Comparison of ENCODE assay signal across 8 cellular contexts in the genomic region with DNA sequence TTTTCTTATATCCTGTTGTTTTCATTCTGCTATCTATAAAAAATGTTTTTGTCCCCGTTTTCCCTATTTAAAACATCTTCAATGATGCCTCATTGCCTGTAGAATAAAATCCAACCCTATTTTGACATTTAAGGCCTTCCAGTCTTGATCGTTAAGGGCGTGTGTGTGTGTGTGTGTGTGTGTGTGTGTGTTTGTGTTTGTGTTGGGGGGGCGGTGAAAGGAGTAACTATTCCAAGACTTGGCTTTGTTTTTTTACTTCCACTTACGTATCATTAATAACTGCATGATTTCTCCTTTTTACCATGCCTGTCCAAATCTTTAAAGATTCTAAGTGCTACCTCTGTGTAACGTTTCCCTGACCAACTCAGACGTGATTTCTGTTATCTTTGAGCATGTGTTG. TPM values are rescaled to one million over a fixed set of nuclear protein-coding genes. Genes with fewer than 3 reads are reported as not detected.
A peak's percentile ranks its signal among the peaks of the same experiment; 100 is the strongest.
DNase-seq lines count a peak whose midpoint lies in the region; ATAC-seq and TF ChIP-seq lines count a peak whose summit lies in the region.

No MANE protein-coding gene starts in this region.

- H3K9me3 Mint-ChIP-seq in activated CD4-positive, alpha-beta T cell treated with anti-CD3 and anti-CD28 coated beads, Interleukin-2, amount 10 ng/mL, durations not matched to agents 24 days and 14 days, result no peaks in the 10 kb centered on the region

- H3K36me3 Mint-ChIP-seq in activated CD4-positive, alpha-beta T cell treated with anti-CD3 and anti-CD28 coated beads, Interleukin-2, amount 10 ng/mL, durations not matched to agents 24 days and 14 days (ENCODE audit: low read depth), result peaks cover 42% of the 10 kb centered on the region
- H3K36me3 Mint-ChIP-seq in T-helper 17 cell (ENCODE audit: low read depth), result peaks cover 6% of the 10 kb centered on the region

- peak; percentile 57 for DNase-seq in activated CD4-positive, alpha-beta T cell treated with anti-CD3 and anti-CD28 coated beads, Interleukin-2, amount 10 ng/mL, durations not matched to agents 24 days and 14 days
- no peak for DNase-seq in activated CD4-positive, alpha-beta T cell treated with anti-CD3 and anti-CD28 coated beads for 48 hours
- no peak for DNase-seq in T-helper 17 cell
- DNase-seq in foreskin fibroblast, result peak in 1 of 2 donors; percentile 15
- DNase-seq in effector CD8-positive, alpha-beta T cell (lab: John Stamatoyannopoulos, UW), result no peak
- no peak for DNase-seq in HEK293T (ENCODE audit: extremely low spot score)

- TF ChIP-seq CTCF in foreskin fibroblast (IDR thresholded peaks at IDR 0.05; ENCODE audit: low read depth, low read length), result no peak

- H3K9me3 ChIP-seq in T-helper 17 cell (ENCODE audit: control insufficient read depth, low read length, poor library complexity, severe bottlenecking), result no peaks in the 10 kb centered on the region
- no peaks in the 10 kb centered on the region for H3K9me3 ChIP-seq in skeletal muscle tissue (ENCODE audit: control insufficient read depth in 3 of 3, low read length in 3 of 3)

- H3K27me3 Mint-ChIP-seq in activated CD4-positive, alpha-beta T cell treated with anti-CD3 and anti-CD28 coated beads, Interleukin-2, amount 10 ng/mL, durations not matched to agents 24 days and 14 days, result no peaks in the 10 kb centered on the region
- no peaks in the 10 kb centered on the region for H3K27me3 Mint-ChIP-seq in T-helper 17 cell

- POLR2A ChIA-PET in HEK293T (lab: Yijun Ruan, JAX), result no interaction called here

- H3K4me3 Mint-ChIP-seq in activated CD4-positive, alpha-beta T cell treated with anti-CD3 and anti-CD28 coated beads, Interleukin-2, amount 10 ng/mL, durations not matched to agents 24 days and 14 days, result peak overlapping the region; percentile 97
- H3K4me3 Mint-ChIP-seq in T-helper 17 cell, result peak overlapping the region; percentile 99

- H3K36me3 ChIP-seq in skeletal muscle tissue (ENCODE audit: control insufficient read depth in 3 of 3, insufficient read depth in 3 of 3, low read length in 3 of 3), result peaks cover 3 to 19% (median 4%) of the 10 kb centered on the region in 3 donors

- H3K4me1 Mint-ChIP-seq in activated CD4-positive, alpha-beta T cell treated with anti-CD3 and anti-CD28 coated beads, Interleukin-2, amount 10 ng/mL, durations not matched to agents 24 days and 14 days, result peaks cover 36% of the 10 kb centered on the region
- peaks cover 49% of the 10 kb centered on the region for H3K4me1 Mint-ChIP-seq in T-helper 17 cell

- no peaks in the 10 kb centered on the region for H3K27me3 ChIP-seq in skeletal muscle tissue (ENCODE audit: control insufficient read depth in 3 of 3, insufficient read depth in 3 of 3, low read length in 3 of 3)

- H3K4me3 ChIP-seq in foreskin fibroblast (ENCODE audit: low read depth in 1 of 2, low read length in 2 of 2) (peak overlapping the region; percentile 83 to 99), skeletal muscle tissue (ENCODE audit: low read length in 3 of 3) (peak overlapping the region; percentile 77 to 100 (median 100))

- intact Hi-C loops in activated CD4-positive, alpha-beta T cell treated with anti-CD3 and anti-CD28 coated beads, Interleukin-2, amount 10 ng/mL, durations not matched to agents 24 days and 14 days (cut with micrococcal nuclease), result loop anchor here (1.0 to 10.0 kb wide), 3 partner anchors 138 to 1350 kb away; a partner anchor contains a TSS

- ATAC-seq in T-helper 17 cell (no peak), HG03520 (IDR thresholded peaks at IDR 0.05; ENCODE audit: unreplicated experiment) (no peak)

- peak overlapping the region; percentile 98 for H3K27ac Mint-ChIP-seq in activated CD4-positive, alpha-beta T cell treated with anti-CD3 and anti-CD28 coated beads, Interleukin-2, amount 10 ng/mL, durations not matched to agents 24 days and 14 days
- peak overlapping the region; percentile 95 for H3K27ac Mint-ChIP-seq in T-helper 17 cell

- peak overlapping the region; percentile 93 for H3K27ac ChIP-seq in skeletal muscle tissue (ENCODE audit: low read depth, low read length)

- CTCF ChIA-PET in HEK293T (lab: Yijun Ruan, JAX), result no interaction called here

- peaks cover 11 to 25% (median 15%) of the 10 kb centered on the region in 3 donors for H3K4me1 ChIP-seq in skeletal muscle tissue (ENCODE audit: control insufficient read depth in 3 of 3, insufficient read depth in 3 of 3, low read length in 3 of 3)

- peak overlapping the region; percentile 95 to 97 (median 96) for H3K9ac ChIP-seq in skeletal muscle tissue (ENCODE audit: low read depth in 1 of 3, low read length in 3 of 3)

TF ChIP-seq in HEK293T, 16 proteins besides CTCF, POLR2A, EP300 and RAD21:
- TF ChIP-seq HDGF (IDR thresholded peaks at IDR 0.05; ENCODE audit: borderline replicate concordance) (no peak), ARNT (IDR thresholded peaks at IDR 0.05) (no peak), SUZ12 (IDR thresholded peaks at IDR 0.05) (no peak), FOXM1 (IDR thresholded peaks at IDR 0.05; ENCODE audit: borderline replicate concordance) (no peak), L3MBTL2 (conservative IDR thresholded peaks at IDR 0.05) (no peak), FOXA1 (IDR thresholded peaks at IDR 0.05) (no peak), ELF4 (IDR thresholded peaks at IDR 0.05) (no peak), SP1 (IDR thresholded peaks at IDR 0.05) (no peak), ZNF384 (IDR thresholded peaks at IDR 0.05) (no peak), LEF1 (IDR thresholded peaks at IDR 0.05; ENCODE audit: borderline replicate concordance) (no peak)
- TF ChIP-seq, protein P1, sequence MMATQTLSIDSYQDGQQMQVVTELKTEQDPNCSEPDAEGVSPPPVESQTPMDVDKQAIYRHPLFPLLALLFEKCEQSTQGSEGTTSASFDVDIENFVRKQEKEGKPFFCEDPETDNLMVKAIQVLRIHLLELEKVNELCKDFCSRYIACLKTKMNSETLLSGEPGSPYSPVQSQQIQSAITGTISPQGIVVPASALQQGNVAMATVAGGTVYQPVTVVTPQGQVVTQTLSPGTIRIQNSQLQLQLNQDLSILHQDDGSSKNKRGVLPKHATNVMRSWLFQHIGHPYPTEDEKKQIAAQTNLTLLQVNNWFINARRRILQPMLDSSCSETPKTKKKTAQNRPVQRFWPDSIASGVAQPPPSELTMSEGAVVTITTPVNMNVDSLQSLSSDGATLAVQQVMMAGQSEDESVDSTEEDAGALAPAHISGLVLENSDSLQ (IDR thresholded peaks at IDR 0.05), result no peak
TF ChIP-seq in HEK293T: peak in this region for 0.

RNA-seq across cellular contexts. Expression of a gene that starts 0.8 kb away (rescaled TPM):
- 25.0 and 33.7 TPM in 2 replicates for total RNA-seq in activated CD4-positive, alpha-beta T cell treated with anti-CD3 and anti-CD28 coated beads, Interleukin-2, amount 10 ng/mL, durations not matched to agents 24 days and 14 days
- 10 to 100 TPM; 25.4 to 28.3 TPM for total RNA-seq in T-helper 17 cell
- 13.0 TPM for total RNA-seq in skeletal muscle tissue

RNA-seq across cellular contexts. Expression of a gene that starts 1.0 kb away (rescaled TPM):
- total RNA-seq in activated CD4-positive, alpha-beta T cell treated with anti-CD3 and anti-CD28 coated beads, Interleukin-2, amount 10 ng/mL, durations not matched to agents 24 days and 14 days, result 52.1 and 55.6 TPM in 2 replicates
- total RNA-seq in T-helper 17 cell (10 to 100 TPM; 29.1 to 42.2 TPM), skeletal muscle tissue (13.0 TPM)

RNA-seq across cellular contexts. Expression of a gene that starts 55.0 kb away (rescaled TPM):
- total RNA-seq in activated CD4-positive, alpha-beta T cell treated with anti-CD3 and anti-CD28 coated beads, Interleukin-2, amount 10 ng/mL, durations not matched to agents 24 days and 14 days, result 17.3 and 18.1 TPM in 2 replicates
- 1 to 10 TPM; 3.5 to 7.6 TPM for total RNA-seq in T-helper 17 cell
- total RNA-seq in skeletal muscle tissue, result 2.6 TPM

RNA-seq across cellular contexts. Expression of a gene that starts 55.3 kb away (rescaled TPM):
- 24.1 and 24.4 TPM in 2 replicates for total RNA-seq in activated CD4-positive, alpha-beta T cell treated with anti-CD3 and anti-CD28 coated beads, Interleukin-2, amount 10 ng/mL, durations not matched to agents 24 days and 14 days
- total RNA-seq in T-helper 17 cell, result 1 to 10 TPM; 4.9 to 7.6 TPM
- 6.3 TPM for total RNA-seq in skeletal muscle tissue
